In genomic region chr4:15006416-15007024, GRCh38 we compare ENCODE assay signal across 8 cellular contexts. TPM values are rescaled to one million over a fixed set of nuclear protein-coding genes. Genes with fewer than 3 reads are reported as not detected.
DNase-seq lines count a peak whose midpoint lies in the region; ATAC-seq and TF ChIP-seq lines count a peak whose summit lies in the region.

No MANE protein-coding gene starts in this region.

- no peaks in the 10 kb centered on the region for H3K27me3 ChIP-seq in Karpas-422 (ENCODE audit: low read length)
- H3K27me3 ChIP-seq in naive thymus-derived CD4-positive, alpha-beta T cell (ENCODE audit: control insufficient read depth in 2 of 2, insufficient read depth in 2 of 2, low read length in 2 of 2), result no peaks in the 10 kb centered on the region

- peak overlapping the region; percentile 94 for H3K4me3 ChIP-seq in Karpas-422 (ENCODE audit: low read length)
- no peak overlapping the region for H3K4me3 ChIP-seq in naive thymus-derived CD4-positive, alpha-beta T cell (ENCODE audit: low read length)

- H3K36me3 ChIP-seq in Karpas-422 (ENCODE audit: insufficient read depth, low read length), result peaks cover 22% of the 10 kb centered on the region; the same call in 1 of the 2 replicates
- peaks cover 0 to 16% (median 14%) of the 10 kb centered on the region in 3 experiments for H3K36me3 ChIP-seq in naive thymus-derived CD4-positive, alpha-beta T cell (ENCODE audit: control insufficient read depth in 2 of 3, insufficient read depth in 3 of 3, low read length in 3 of 3)

- TF ChIP-seq CTCF in brain (conservative IDR thresholded peaks at IDR 0.05), result peak; percentile 53 to 54

- H3K4me1 Mint-ChIP-seq in brain, result peaks cover 55% of the 10 kb centered on the region
- H3K4me1 Mint-ChIP-seq in naive thymus-derived CD4-positive, alpha-beta T cell, result peaks cover 18 to 38% (median 32%) of the 10 kb centered on the region in 7 donors

- peak overlapping the region in 3 of 5 experiments; percentile 4 to 96 (median 96) for H3K27ac Mint-ChIP-seq in brain
- peak overlapping the region in 4 of 9 donors; percentile 60 to 84 (median 74) for H3K27ac Mint-ChIP-seq in naive thymus-derived CD4-positive, alpha-beta T cell

- CTCF ChIA-PET in naive thymus-derived CD4-positive, alpha-beta T cell (lab: Charles Lee), result interaction anchor here (1.5 kb wide), 1 partner anchor 20 kb away, joined by 5 read pairs; no protein-coding TSS in a partner anchor

- H3K4me2 ChIP-seq in Karpas-422 (ENCODE audit: low read depth, low read length, poor library complexity, severe bottlenecking), result peak overlapping the region; percentile 76

- peak; percentile 25 for DNase-seq in Caki2 (ENCODE audit: low read depth)
- DNase-seq in Karpas-422, result peak; percentile 63
- DNase-seq in naive thymus-derived CD4-positive, alpha-beta T cell, result peak in 7 of 9 donors; percentile 7 to 42 (median 31)
- DNase-seq in NCI-H2171 (lab: John Stamatoyannopoulos, UW), result no peak
- no peak for DNase-seq in DMS153 treated with DMSO at 0.1 percent for 48 hours (lab: John Stamatoyannopoulos, UW; ENCODE audit: unreplicated experiment)
- no peak for DNase-seq in NCI-H345 treated with DMSO at 0.1 percent for 48 hours (lab: John Stamatoyannopoulos, UW; ENCODE audit: unreplicated experiment)

- H3K9me3 Mint-ChIP-seq in brain, result no peaks in the 10 kb centered on the region
- no peaks in the 10 kb centered on the region for H3K9me3 Mint-ChIP-seq in naive thymus-derived CD4-positive, alpha-beta T cell

- H3K79me2 ChIP-seq in Karpas-422 (ENCODE audit: low read length), result peaks cover 68% of the 10 kb centered on the region

- peaks cover 9% of the 10 kb centered on the region for H3K27me3 Mint-ChIP-seq in brain
- no peaks in the 10 kb centered on the region for H3K27me3 Mint-ChIP-seq in naive thymus-derived CD4-positive, alpha-beta T cell

- H3K9me3 ChIP-seq in Karpas-422 (ENCODE audit: low read length), result no peaks in the 10 kb centered on the region
- no peaks in the 10 kb centered on the region for H3K9me3 ChIP-seq in naive thymus-derived CD4-positive, alpha-beta T cell (ENCODE audit: control insufficient read depth in 2 of 3, low read length in 3 of 3)

- H3K9ac ChIP-seq in Karpas-422 (ENCODE audit: low read length), result peak overlapping the region; percentile 95

- H3K4me3 Mint-ChIP-seq in brain, result peak overlapping the region; percentile 86 to 93 (median 90)
- H3K4me3 Mint-ChIP-seq in naive thymus-derived CD4-positive, alpha-beta T cell, result peak overlapping the region; percentile 45 to 95 (median 74)

- H2AFZ ChIP-seq in Karpas-422 (ENCODE audit: low read length), result no peak overlapping the region

- 0 out of 2 replicates have a peak, but pooled peaks cover 4% of the 10 kb centered on the region for H4K20me1 ChIP-seq in Karpas-422 (ENCODE audit: insufficient read depth, low read depth, low read length)

- H3K9me2 ChIP-seq in Karpas-422 (replicated peaks; ENCODE audit: insufficient read depth, low read length), result no peaks in the 10 kb centered on the region

- in situ Hi-C loops in Caki2 (cut with HindIII; ENCODE audit: low pct_unique_long_range_greater_than_20kb, low sequenced_read_pairs), result no loop called here

- intact Hi-C loops in naive thymus-derived CD4-positive, alpha-beta T cell (cut with micrococcal nuclease), result loop anchor here (1.0 to 2.0 kb wide), 4 partner anchors 14 to 1352 kb away; no protein-coding TSS in a partner anchor

- H3K36me3 Mint-ChIP-seq in brain, result peaks cover 29% of the 10 kb centered on the region
- peaks cover 4 to 20% (median 10%) of the 10 kb centered on the region in 5 donors for H3K36me3 Mint-ChIP-seq in naive thymus-derived CD4-positive, alpha-beta T cell

- no peak overlapping the region for H3K27ac ChIP-seq in Karpas-422 (ENCODE audit: low read length)
- no peak overlapping the region for H3K27ac ChIP-seq in naive thymus-derived CD4-positive, alpha-beta T cell (ENCODE audit: low read depth, low read length)

- POLR2A ChIA-PET in naive thymus-derived CD4-positive, alpha-beta T cell (lab: Charles Lee), result no interaction called here

- peaks cover 31% of the 10 kb centered on the region for H3K4me1 ChIP-seq in Karpas-422 (ENCODE audit: low read length)
- H3K4me1 ChIP-seq in naive thymus-derived CD4-positive, alpha-beta T cell (ENCODE audit: control insufficient read depth in 2 of 2, insufficient read depth in 2 of 2, low read length in 2 of 2), result peaks cover 7 to 10% of the 10 kb centered on the region in 2 donors

- no peak for TF ChIP-seq POLR2A in GM18505 (IDR thresholded peaks at IDR 0.05; ENCODE audit: borderline replicate concordance, extremely low read depth, insufficient read depth, insufficient read length)

- ATAC-seq in naive thymus-derived CD4-positive, alpha-beta T cell, result no peak
- no peak for ATAC-seq in GM18505 (IDR thresholded peaks at IDR 0.05; ENCODE audit: unreplicated experiment)

RNA-seq across cellular contexts. Expression of gene CPEB2, which starts 4.2 kb away (rescaled TPM):
- total RNA-seq in Caki2 (2014; rRNA removed; shearing (Covaris generic); ENCODE audit: low replicate concordance), result 5.3 and 7.9 TPM in 2 replicates
- total RNA-seq in Karpas-422 (2014; rRNA removed; shearing (Covaris generic); ENCODE audit: low replicate concordance), result 5.0 and 7.3 TPM in 2 replicates
- polyA plus RNA-seq in brain (ENCODE audit: insufficient read depth, low read depth, low replicate concordance), result 5.1 TPM
- total RNA-seq in naive thymus-derived CD4-positive, alpha-beta T cell, result 10 to 100 TPM; 11.1 to 21.7 (median 14.9) TPM
- polyA plus RNA-seq in naive thymus-derived CD4-positive, alpha-beta T cell, result under 1 TPM; 0.82 to 0.84 TPM

Comparison
In these comparisons a context has a peak if more than half of its experiments do, and no peak if none do; other contexts are left out.
1. DNase-seq: peak in Caki2 (single experiment), Karpas-422 (single experiment) and naive thymus-derived CD4-positive, alpha-beta T cell (7 of 9); none in NCI-H2171 (single experiment), DMS153 treated with DMSO at 0.1 percent for 48 hours (single experiment) and NCI-H345 treated with DMSO at 0.1 percent for 48 hours (single experiment).